11 cellular contexts compared by ENCODE assay signal in the genomic region with DNA sequence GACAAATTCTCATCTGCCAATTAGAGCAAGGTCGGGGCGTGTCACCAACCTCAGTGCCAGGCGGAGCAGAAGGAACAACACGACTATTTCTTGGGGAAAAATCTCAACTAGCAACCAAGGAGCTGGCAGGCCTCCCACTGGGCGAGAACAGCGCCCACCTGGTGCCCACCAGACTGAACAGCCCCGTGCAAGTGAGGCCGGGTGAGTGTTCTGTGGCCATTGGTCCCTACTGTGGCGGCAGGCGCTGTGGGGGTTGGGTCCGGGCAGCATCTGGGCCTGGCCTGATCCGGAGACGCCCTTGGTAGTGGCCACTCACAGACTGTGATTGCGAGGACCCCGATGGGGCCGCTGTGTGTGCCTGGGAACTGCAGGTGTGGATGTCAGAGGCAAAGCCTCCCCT. TPM values are rescaled to one million over a fixed set of nuclear protein-coding genes. Genes with fewer than 3 reads are reported as not detected.
DNase-seq lines count a peak whose midpoint lies in the region; ATAC-seq and TF ChIP-seq lines count a peak whose summit lies in the region.
"Had no signal": no experiment of that assay in that cellular context is flagged by ENCODE, and none has a peak within 500 bp of the region (broad histone marks: within the 10 kb centered on the region; RNA-seq: fewer than 3 reads in every experiment).

No MANE protein-coding gene starts in this region.

- H3K27me3 ChIP-seq in left ventricle myocardium inferior (ENCODE audit: low read depth) = no peaks in the 10 kb centered on the region
- H3K27me3 ChIP-seq in upper lobe of right lung = no peaks in the 10 kb centered on the region
- H3K27me3 ChIP-seq in WERI-Rb-1 (ENCODE audit: insufficient read depth, low read depth, severe bottlenecking) = no peaks in the 10 kb centered on the region
- H3K27me3 ChIP-seq: ascending aorta had no signal

- no peaks in the 10 kb centered on the region for H3K9me3 ChIP-seq in left ventricle myocardium inferior (replicated peaks)
- no peaks in the 10 kb centered on the region for H3K9me3 ChIP-seq in mucosa of descending colon
- no peaks in the 10 kb centered on the region for H3K9me3 ChIP-seq in upper lobe of right lung
- H3K9me3 ChIP-seq in WERI-Rb-1 (ENCODE audit: severe bottlenecking) = no peaks in the 10 kb centered on the region
- H3K9me3 ChIP-seq: ascending aorta had no signal

- TF ChIP-seq CTCF in left ventricle myocardium inferior (IDR thresholded peaks at IDR 0.05; ENCODE audit: borderline replicate concordance) (no peak), mucosa of descending colon (IDR thresholded peaks at IDR 0.05) (no peak), upper lobe of right lung (IDR thresholded peaks at IDR 0.05) (no peak), WERI-Rb-1 (IDR thresholded peaks at IDR 0.05; ENCODE audit: low read depth, low read length) (no peak)

- H3K27ac ChIP-seq in left ventricle myocardium inferior (replicated peaks) (peak overlapping the region; percentile 79), upper lobe of right lung (peak overlapping the region; percentile 71), WERI-Rb-1 (no peak overlapping the region)
- H3K27ac ChIP-seq: ascending aorta, GM23248 had no signal

- H3K36me3 ChIP-seq in left ventricle myocardium inferior = peaks cover 12% of the 10 kb centered on the region
- H3K36me3 ChIP-seq in mucosa of descending colon (ENCODE audit: low read depth) = no peaks in the 10 kb centered on the region
- H3K36me3 ChIP-seq in upper lobe of right lung = peaks cover 21% of the 10 kb centered on the region
- peaks cover 21% of the 10 kb centered on the region for H3K36me3 ChIP-seq in WERI-Rb-1

- intact Hi-C loops in left ventricle myocardium inferior (cut with micrococcal nuclease) (no loop called here), Right ventricle myocardium superior (cut with DNase I) (no loop called here), mucosa of descending colon (cut with DNase I, micrococcal nuclease) (no loop called here), upper lobe of right lung (cut with DNase I) (no loop called here)

- ATAC-seq in Right ventricle myocardium superior (ENCODE audit: poor library complexity) (no peak), mucosa of descending colon (no peak), upper lobe of right lung (no peak)
- ATAC-seq in activated naive CD8-positive, alpha-beta T cell treated with anti-CD3 and anti-CD28 coated beads, Interleukin-2, amount 50 U/mL, for 24 hours = no peak

- H3K4me3 Mint-ChIP-seq in activated naive CD8-positive, alpha-beta T cell treated with anti-CD3 and anti-CD28 coated beads, Interleukin-2, amount 50 U/mL, for 24 hours = peak overlapping the region; percentile 57

- H3K4me3 ChIP-seq in left ventricle myocardium inferior (no peak overlapping the region), mucosa of descending colon (no peak overlapping the region), upper lobe of right lung (no peak overlapping the region), WERI-Rb-1 (ENCODE audit: low read depth, low read length) (no peak overlapping the region)
- H3K4me3 ChIP-seq: ascending aorta, GM23248 had no signal

- no peaks in the 10 kb centered on the region for H3K9me3 Mint-ChIP-seq in activated naive CD8-positive, alpha-beta T cell treated with anti-CD3 and anti-CD28 coated beads, Interleukin-2, amount 50 U/mL, for 24 hours

- H3K4me1 ChIP-seq in left ventricle myocardium inferior (peaks cover 93% of the 10 kb centered on the region), mucosa of descending colon (ENCODE audit: low read depth) (peaks cover 83% of the 10 kb centered on the region), upper lobe of right lung (peaks cover 86% of the 10 kb centered on the region)

- DNase-seq in left ventricle myocardium inferior = no peak
- no peak for DNase-seq in Right ventricle myocardium superior
- DNase-seq in activated naive CD8-positive, alpha-beta T cell treated with anti-CD3 and anti-CD28 coated beads, Interleukin-2, amount 50 U/mL, for 24 hours = no peak
- peak in 2 of 3 donors; percentile 44 to 58 for DNase-seq in mucosa of descending colon
- DNase-seq in upper lobe of right lung = no peak
- DNase-seq in NCI-H2081 treated with DMSO at 0.1 percent for 48 hours (lab: John Stamatoyannopoulos, UW) = no peak
- DNase-seq in WERI-Rb-1 = no peak
- DNase-seq in HPDE6-E6E7 (ENCODE audit: extremely low spot score) = no peak
- DNase-seq: GM23248, NCI-H2171 had no signal

- peaks cover 12% of the 10 kb centered on the region for H3K36me3 Mint-ChIP-seq in activated naive CD8-positive, alpha-beta T cell treated with anti-CD3 and anti-CD28 coated beads, Interleukin-2, amount 50 U/mL, for 24 hours (ENCODE audit: low read depth)

- H3K27ac Mint-ChIP-seq in activated naive CD8-positive, alpha-beta T cell treated with anti-CD3 and anti-CD28 coated beads, Interleukin-2, amount 50 U/mL, for 24 hours = peak overlapping the region; percentile 90

- H3K4me1 Mint-ChIP-seq in activated naive CD8-positive, alpha-beta T cell treated with anti-CD3 and anti-CD28 coated beads, Interleukin-2, amount 50 U/mL, for 24 hours = peaks cover 68% of the 10 kb centered on the region

- H3K27me3 Mint-ChIP-seq in activated naive CD8-positive, alpha-beta T cell treated with anti-CD3 and anti-CD28 coated beads, Interleukin-2, amount 50 U/mL, for 24 hours = no peaks in the 10 kb centered on the region

RNA-seq across cellular contexts. Expression of a gene that starts 11.5 kb away (rescaled TPM):
- total RNA-seq in left ventricle myocardium inferior (17.6 TPM), Right ventricle myocardium superior (16.8 TPM), mucosa of descending colon (100 to 1,000 TPM in 1 of 3 donors, 10 to 100 TPM in 2; 59.0 to 101 (median 72.6) TPM), upper lobe of right lung (114 TPM)

RNA-seq across cellular contexts. Expression of a gene that starts 51.6 kb away (rescaled TPM):
- total RNA-seq in left ventricle myocardium inferior = 23.4 TPM
- 21.4 TPM for total RNA-seq in Right ventricle myocardium superior
- 10 to 100 TPM; 60.0 to 69.5 (median 69.3) TPM for total RNA-seq in mucosa of descending colon
- 63.7 TPM for total RNA-seq in upper lobe of right lung

Comparison
In these comparisons a context has a peak if more than half of its experiments do, and no peak if none do; other contexts are left out.
1. DNase-seq: peak in mucosa of descending colon (2 of 3); none in left ventricle myocardium inferior (single experiment), Right ventricle myocardium superior (single experiment), activated naive CD8-positive, alpha-beta T cell treated with anti-CD3 and anti-CD28 coated beads, Interleukin-2, amount 50 U/mL, for 24 hours (single experiment), upper lobe of right lung (single experiment), NCI-H2081 treated with DMSO at 0.1 percent for 48 hours (single experiment), WERI-Rb-1 (single experiment) and HPDE6-E6E7 (single experiment).